Comparison of ENCODE assay signal across 1 cellular context in the genomic region with DNA sequence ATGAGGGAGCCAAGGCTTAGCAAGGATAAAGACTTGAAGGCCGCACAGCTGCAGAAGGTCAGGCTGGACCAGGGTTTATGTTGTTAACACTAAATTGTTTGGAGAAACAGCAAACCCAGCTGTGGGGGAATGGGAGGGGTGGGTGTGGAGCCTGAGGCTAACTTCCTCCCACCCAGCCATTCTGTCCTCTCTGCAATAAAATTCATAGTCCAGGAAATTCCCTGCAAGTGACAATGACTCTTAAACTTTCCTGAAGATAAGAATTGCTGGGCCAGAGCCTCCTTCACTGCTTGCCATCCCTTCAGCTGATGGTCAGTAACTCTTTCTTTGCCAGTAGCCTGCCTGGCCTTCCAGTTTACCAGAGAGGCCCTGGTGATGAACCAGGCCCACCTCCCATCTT.
TF ChIP-seq lines count a peak whose summit lies in the region.

No MANE protein-coding gene starts in this region.

TF ChIP-seq in A549, 52 proteins besides CTCF, POLR2A, EP300 and RAD21 (continued from another document):
- TF ChIP-seq, protein P1, sequence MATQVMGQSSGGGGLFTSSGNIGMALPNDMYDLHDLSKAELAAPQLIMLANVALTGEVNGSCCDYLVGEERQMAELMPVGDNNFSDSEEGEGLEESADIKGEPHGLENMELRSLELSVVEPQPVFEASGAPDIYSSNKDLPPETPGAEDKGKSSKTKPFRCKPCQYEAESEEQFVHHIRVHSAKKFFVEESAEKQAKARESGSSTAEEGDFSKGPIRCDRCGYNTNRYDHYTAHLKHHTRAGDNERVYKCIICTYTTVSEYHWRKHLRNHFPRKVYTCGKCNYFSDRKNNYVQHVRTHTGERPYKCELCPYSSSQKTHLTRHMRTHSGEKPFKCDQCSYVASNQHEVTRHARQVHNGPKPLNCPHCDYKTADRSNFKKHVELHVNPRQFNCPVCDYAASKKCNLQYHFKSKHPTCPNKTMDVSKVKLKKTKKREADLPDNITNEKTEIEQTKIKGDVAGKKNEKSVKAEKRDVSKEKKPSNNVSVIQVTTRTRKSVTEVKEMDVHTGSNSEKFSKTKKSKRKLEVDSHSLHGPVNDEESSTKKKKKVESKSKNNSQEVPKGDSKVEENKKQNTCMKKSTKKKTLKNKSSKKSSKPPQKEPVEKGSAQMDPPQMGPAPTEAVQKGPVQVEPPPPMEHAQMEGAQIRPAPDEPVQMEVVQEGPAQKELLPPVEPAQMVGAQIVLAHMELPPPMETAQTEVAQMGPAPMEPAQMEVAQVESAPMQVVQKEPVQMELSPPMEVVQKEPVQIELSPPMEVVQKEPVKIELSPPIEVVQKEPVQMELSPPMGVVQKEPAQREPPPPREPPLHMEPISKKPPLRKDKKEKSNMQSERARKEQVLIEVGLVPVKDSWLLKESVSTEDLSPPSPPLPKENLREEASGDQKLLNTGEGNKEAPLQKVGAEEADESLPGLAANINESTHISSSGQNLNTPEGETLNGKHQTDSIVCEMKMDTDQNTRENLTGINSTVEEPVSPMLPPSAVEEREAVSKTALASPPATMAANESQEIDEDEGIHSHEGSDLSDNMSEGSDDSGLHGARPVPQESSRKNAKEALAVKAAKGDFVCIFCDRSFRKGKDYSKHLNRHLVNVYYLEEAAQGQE (IDR thresholded peaks at IDR 0.05), result no peak
- TF ChIP-seq HOXB13 (CRISPR knock-in tag; IDR thresholded peaks at IDR 0.05; ENCODE audit: low read depth), result no peak
